13 cellular contexts compared by ENCODE assay signal in the genomic region with DNA sequence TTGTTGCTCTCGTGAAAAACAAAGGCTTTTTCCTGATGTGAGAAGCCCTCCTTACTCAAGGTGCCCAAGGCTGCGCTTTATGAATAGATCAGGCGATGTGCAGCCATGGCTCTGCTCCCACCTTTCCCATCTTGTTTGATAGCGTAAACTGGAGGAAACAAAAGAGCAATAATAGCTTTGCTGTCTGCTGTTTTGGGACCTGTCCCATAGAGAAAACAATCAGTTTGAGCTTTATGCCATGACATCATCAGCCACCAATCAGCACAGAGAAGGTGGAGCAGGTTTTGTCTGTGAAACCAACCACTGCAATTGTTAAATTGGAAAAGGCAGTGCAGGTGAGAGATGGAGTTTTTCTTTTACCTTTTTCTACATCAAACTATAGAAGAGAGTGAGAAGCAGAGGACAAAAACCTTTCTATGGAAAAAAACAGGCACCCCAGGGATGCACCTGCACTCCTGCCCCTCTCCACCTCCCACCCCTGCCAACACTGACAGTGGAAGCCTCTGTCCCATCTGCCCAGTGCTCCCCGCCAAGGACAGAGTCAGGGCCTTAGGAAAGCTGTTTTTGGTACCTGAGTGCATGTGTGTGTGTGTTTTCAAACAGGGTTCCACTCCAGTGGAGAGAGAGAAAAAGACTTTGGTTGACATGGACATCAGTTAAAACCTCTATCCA.
DNase-seq lines count a peak whose midpoint lies in the region; ATAC-seq, FAIRE-seq and TF ChIP-seq lines count a peak whose summit lies in the region.
"Had no signal": no experiment of that assay in that cellular context is flagged by ENCODE, and none has a peak within 500 bp of the region (broad histone marks: within the 10 kb centered on the region; RNA-seq: fewer than 3 reads in every experiment).

No MANE protein-coding gene starts in this region.

- CTCF ChIA-PET in GM12878 (lab: Yijun Ruan, JAX), result interaction anchor here (0.9 to 1.3 kb wide), 2 partner anchors 82 to 132 kb away, joined by 3 read pairs; no protein-coding TSS in a partner anchor

- H3K27ac ChIP-seq in GM12878 (ENCODE audit: control insufficient read depth, insufficient read depth), result no peak overlapping the region
- peak overlapping the region; percentile 46 for H3K27ac ChIP-seq in layer of hippocampus (ENCODE audit: low read depth, low read length)
- peak overlapping the region; percentile 65 to 83 (median 78) for H3K27ac ChIP-seq in sigmoid colon

- no peaks in the 10 kb centered on the region for H3K9me3 Mint-ChIP-seq in IgD-negative memory B cell

- H3K4me2 ChIP-seq in GM12878 (ENCODE audit: control insufficient read depth, insufficient read depth), result no peak overlapping the region

- peaks cover 19% of the 10 kb centered on the region for H3K79me2 ChIP-seq in GM12878 (ENCODE audit: control insufficient read depth, insufficient read depth, low read length)

- POLR2A ChIA-PET in GM12878 (lab: Charles Lee), result interaction anchor here (1.1 kb wide), 1 partner anchor 51 kb away, joined by 3 read pairs; no protein-coding TSS in a partner anchor

- peak overlapping the region in 2 of 4 donors; percentile 29 to 75 for H3K4me3 Mint-ChIP-seq in IgD-negative memory B cell

- SMC1A ChIA-PET in GM12878 (lab: Charles Lee; ENCODE audit: uncharacterized antibody, unreplicated experiment), result interaction anchor here (0.7 to 1.5 kb wide), 7 partner anchors 13 to 112 kb away, joined by 3 to 5 read pairs (median 3); no protein-coding TSS in a partner anchor

- DNase-seq in GM12878 (ENCODE audit: low read depth, low spot score) (no peak), sigmoid colon (no peak), islet precursor cell (no peak), globus pallidus (ENCODE audit: low spot score) (no peak), cortex of kidney (lab: John Stamatoyannopoulos, UW) (no peak)
- DNase-seq: activated CD4-positive, alpha-beta T cell treated with anti-CD3 and anti-CD28 coated beads, Interleukin-2, amount 50 U/mL, for 1 hour; NCI-H1436 treated with DMSO at 0.1 percent for 48 hours; stimulated activated naive CD4-positive, alpha-beta T cell had no signal

- TF ChIP-seq POLR2A in GM12878 (IDR thresholded peaks at IDR 0.05; ENCODE audit: low read depth, low read length) (no peak), sigmoid colon (IDR thresholded peaks at IDR 0.05) (no peak)

- intact Hi-C loops in GM12878 (cut with micrococcal nuclease; ENCODE audit: unreplicated experiment) (no loop called here), sigmoid colon (cut with DNase I) (no loop called here)

- TF ChIP-seq CTCF in GM12878 (IDR thresholded peaks at IDR 0.05 in 2 of 3, conservative IDR thresholded peaks at IDR 0.05 in 1 of 3; ENCODE audit: control insufficient read depth in 2 of 3, extremely low read depth in 1 of 3, insufficient read depth in 1 of 3, low read depth in 3 of 3, low read length in 3 of 3) (no peak), sigmoid colon (IDR thresholded peaks at IDR 0.05) (no peak)

- H3K4me1 Mint-ChIP-seq in IgD-negative memory B cell, result peaks cover 69 to 87% (median 71%) of the 10 kb centered on the region in 3 donors

- peaks cover 8% of the 10 kb centered on the region for H4K20me1 ChIP-seq in GM12878 (ENCODE audit: control insufficient read depth, insufficient read depth)

- H3K36me3 ChIP-seq in GM12878 (ENCODE audit: control insufficient read depth in 2 of 2, insufficient read depth in 2 of 2, low read length in 1 of 2) (peaks cover 0 to 3% of the 10 kb centered on the region in 2 experiments; a peak in 2 of 4 replicates), sigmoid colon (no peaks in the 10 kb centered on the region)
- H3K36me3 ChIP-seq: cardiac muscle cell had no signal

- 65% methylated on average over 5 of the region's 5 CpGs for WGBS in GM12878 (ENCODE audit: insufficient coverage, insufficient replicate concordance, low lambda C conversion rate, missing lambda C conversion rate)
- WGBS in sigmoid colon, 2 donors, result 49 to 80% methylated on average over 5 of the region's 5 CpGs

- no peak overlapping the region for H2AFZ ChIP-seq in GM12878 (ENCODE audit: control insufficient read depth, low read depth, low read length)

- RAD21 ChIA-PET in GM12878 (lab: Charles Lee; ENCODE audit: unreplicated experiment), result interaction anchor here (0.9 kb wide), 1 partner anchor 132 kb away, joined by 3 read pairs; no protein-coding TSS in a partner anchor

- H3K4me1 ChIP-seq in GM12878 (ENCODE audit: control insufficient read depth, insufficient read depth, low read length), result peaks cover 33% of the 10 kb centered on the region
- H3K4me1 ChIP-seq in sigmoid colon, result peaks cover 0 to 83% (median 69%) of the 10 kb centered on the region in 4 donors

- no peak overlapping the region for H3K4me3 ChIP-seq in GM12878
- H3K4me3 ChIP-seq in sigmoid colon, result no peak overlapping the region
- H3K4me3 ChIP-seq: cardiac muscle cell had no signal

- ATAC-seq in GM12878 (no peak), HG02973 (IDR thresholded peaks at IDR 0.05; ENCODE audit: unreplicated experiment) (no peak)

- TF ChIP-seq EP300 in GM12878 (IDR thresholded peaks at IDR 0.05; ENCODE audit: borderline replicate concordance in 1 of 2, control insufficient read depth in 1 of 2, low read depth in 2 of 2, low read length in 2 of 2), result no peak
- no peak for TF ChIP-seq EP300 in sigmoid colon (IDR thresholded peaks at IDR 0.05)

- H3K27me3 Mint-ChIP-seq in IgD-negative memory B cell, result no peaks in the 10 kb centered on the region

- BruUV-seq in GM12878 (replicated peaks; lab: Mats Ljungman, UMichigan), result no TSS peak

- no peak for FAIRE-seq in GM12878 (lab: Jason Lieb, UNC)
- FAIRE-seq: HTR-8/SVneo had no signal

- H3K9ac ChIP-seq in GM12878 (ENCODE audit: control insufficient read depth, insufficient read depth, low read length), result no peak overlapping the region

- in situ Hi-C loops in GM12878 (cut with MboI), result no loop called here

- H3K27ac Mint-ChIP-seq in IgD-negative memory B cell, result peak overlapping the region in 2 of 3 donors; percentile 74 to 76

- no peaks in the 10 kb centered on the region for H3K27me3 ChIP-seq in GM12878 (replicated peaks in 1 of 2; ENCODE audit: control insufficient read depth in 2 of 2, insufficient read depth in 2 of 2, low read length in 1 of 2)
- H3K27me3 ChIP-seq in layer of hippocampus (ENCODE audit: control insufficient read depth, insufficient read depth, low read length), result no peaks in the 10 kb centered on the region
- no peaks in the 10 kb centered on the region for H3K27me3 ChIP-seq in sigmoid colon
- H3K27me3 ChIP-seq: cardiac muscle cell had no signal

- H3K9me3 ChIP-seq in GM12878 (replicated peaks; ENCODE audit: control insufficient read depth, insufficient read depth, low read length) (no peaks in the 10 kb centered on the region), sigmoid colon (no peaks in the 10 kb centered on the region)

- no peaks in the 10 kb centered on the region for H3K36me3 Mint-ChIP-seq in IgD-negative memory B cell

- TF ChIP-seq RAD21 in GM12878 (IDR thresholded peaks at IDR 0.05; ENCODE audit: insufficient read depth, low read depth, low read length), result no peak

TF ChIP-seq in GM12878, 131 proteins besides CTCF, POLR2A, EP300 and RAD21 (continues in another document):
- TF ChIP-seq ESRRA (IDR thresholded peaks at IDR 0.05; ENCODE audit: low read length) (no peak), HDGF (IDR thresholded peaks at IDR 0.05) (no peak), BACH1 (IDR thresholded peaks at IDR 0.05; ENCODE audit: borderline replicate concordance) (no peak), ATF7 (IDR thresholded peaks at IDR 0.05; ENCODE audit: low read depth) (peak; percentile 54; the same call in 1 of the 2 replicates)
- TF ChIP-seq, protein P1, sequence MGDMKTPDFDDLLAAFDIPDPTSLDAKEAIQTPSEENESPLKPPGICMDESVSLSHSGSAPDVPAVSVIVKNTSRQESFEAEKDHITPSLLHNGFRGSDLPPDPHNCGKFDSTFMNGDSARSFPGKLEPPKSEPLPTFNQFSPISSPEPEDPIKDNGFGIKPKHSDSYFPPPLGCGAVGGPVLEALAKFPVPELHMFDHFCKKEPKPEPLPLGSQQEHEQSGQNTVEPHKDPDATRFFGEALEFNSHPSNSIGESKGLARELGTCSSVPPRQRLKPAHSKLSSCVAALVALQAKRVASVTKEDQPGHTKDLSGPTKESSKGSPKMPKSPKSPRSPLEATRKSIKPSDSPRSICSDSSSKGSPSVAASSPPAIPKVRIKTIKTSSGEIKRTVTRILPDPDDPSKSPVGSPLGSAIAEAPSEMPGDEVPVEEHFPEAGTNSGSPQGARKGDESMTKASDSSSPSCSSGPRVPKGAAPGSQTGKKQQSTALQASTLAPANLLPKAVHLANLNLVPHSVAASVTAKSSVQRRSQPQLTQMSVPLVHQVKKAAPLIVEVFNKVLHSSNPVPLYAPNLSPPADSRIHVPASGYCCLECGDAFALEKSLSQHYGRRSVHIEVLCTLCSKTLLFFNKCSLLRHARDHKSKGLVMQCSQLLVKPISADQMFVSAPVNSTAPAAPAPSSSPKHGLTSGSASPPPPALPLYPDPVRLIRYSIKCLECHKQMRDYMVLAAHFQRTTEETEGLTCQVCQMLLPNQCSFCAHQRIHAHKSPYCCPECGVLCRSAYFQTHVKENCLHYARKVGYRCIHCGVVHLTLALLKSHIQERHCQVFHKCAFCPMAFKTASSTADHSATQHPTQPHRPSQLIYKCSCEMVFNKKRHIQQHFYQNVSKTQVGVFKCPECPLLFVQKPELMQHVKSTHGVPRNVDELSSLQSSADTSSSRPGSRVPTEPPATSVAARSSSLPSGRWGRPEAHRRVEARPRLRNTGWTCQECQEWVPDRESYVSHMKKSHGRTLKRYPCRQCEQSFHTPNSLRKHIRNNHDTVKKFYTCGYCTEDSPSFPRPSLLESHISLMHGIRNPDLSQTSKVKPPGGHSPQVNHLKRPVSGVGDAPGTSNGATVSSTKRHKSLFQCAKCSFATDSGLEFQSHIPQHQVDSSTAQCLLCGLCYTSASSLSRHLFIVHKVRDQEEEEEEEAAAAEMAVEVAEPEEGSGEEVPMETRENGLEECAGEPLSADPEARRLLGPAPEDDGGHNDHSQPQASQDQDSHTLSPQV (IDR thresholded peaks at IDR 0.05), result no peak
- TF ChIP-seq, protein P2, sequence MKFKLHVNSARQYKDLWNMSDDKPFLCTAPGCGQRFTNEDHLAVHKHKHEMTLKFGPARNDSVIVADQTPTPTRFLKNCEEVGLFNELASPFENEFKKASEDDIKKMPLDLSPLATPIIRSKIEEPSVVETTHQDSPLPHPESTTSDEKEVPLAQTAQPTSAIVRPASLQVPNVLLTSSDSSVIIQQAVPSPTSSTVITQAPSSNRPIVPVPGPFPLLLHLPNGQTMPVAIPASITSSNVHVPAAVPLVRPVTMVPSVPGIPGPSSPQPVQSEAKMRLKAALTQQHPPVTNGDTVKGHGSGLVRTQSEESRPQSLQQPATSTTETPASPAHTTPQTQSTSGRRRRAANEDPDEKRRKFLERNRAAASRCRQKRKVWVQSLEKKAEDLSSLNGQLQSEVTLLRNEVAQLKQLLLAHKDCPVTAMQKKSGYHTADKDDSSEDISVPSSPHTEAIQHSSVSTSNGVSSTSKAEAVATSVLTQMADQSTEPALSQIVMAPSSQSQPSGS (IDR thresholded peaks at IDR 0.05; ENCODE audit: low read length), result 0 out of 2 replicates have a peak, but pooled peaks have one; percentile 24
